In genomic region chr22:26975865-26976264, GRCh38 we compare ENCODE assay signal across 22 cellular contexts.
DNase-seq lines count a peak whose midpoint lies in the region; ATAC-seq, FAIRE-seq and TF ChIP-seq lines count a peak whose summit lies in the region.
"Had no signal": no experiment of that assay in that cellular context is flagged by ENCODE, and none has a peak within 500 bp of the region (broad histone marks: within the 10 kb centered on the region; RNA-seq: fewer than 3 reads in every experiment).

No MANE protein-coding gene starts in this region.

- 77% methylated on average over 3 of the region's 3 CpGs; no CpG with 5 or more reads in 1 of the 2 experiments for WGBS in H1 (ENCODE audit: extremely low coverage in 1 of 2, insufficient coverage in 1 of 2, insufficient read length in 1 of 2, insufficient replicate concordance in 2 of 2, low coverage in 1 of 2, low lambda C conversion rate in 2 of 2, missing lambda C conversion rate in 1 of 2), 2 experiments

- H3K14ac ChIP-seq in H1 (ENCODE audit: insufficient read length) = no peak overlapping the region

- H4K8ac ChIP-seq in H1 (ENCODE audit: extremely low read depth, insufficient read depth, low read length) = no peak overlapping the region

- H4K20me1 ChIP-seq in HCT116 (ENCODE audit: insufficient read depth) (no peaks in the 10 kb centered on the region), H1 (replicated peaks in 1 of 2; ENCODE audit: control insufficient read depth in 1 of 2, insufficient read depth in 2 of 2, low read length in 2 of 2) (no peaks in the 10 kb centered on the region)
- H4K20me1 ChIP-seq: BLaER1 had no signal

- H3K4me2 ChIP-seq in HCT116 (ENCODE audit: low read length) (no peak overlapping the region), H1 (ENCODE audit: insufficient read depth in 1 of 2, low read depth in 2 of 2, low read length in 2 of 2) (no peak overlapping the region)
- H3K4me2 ChIP-seq: BLaER1 had no signal

- TF ChIP-seq POLR2A in HCT116 (IDR thresholded peaks at IDR 0.05; ENCODE audit: borderline replicate concordance, extremely low read depth, insufficient read depth, insufficient read length) (no peak), H1 (IDR thresholded peaks at IDR 0.05; ENCODE audit: control extremely low read depth in 1 of 2, low read depth in 2 of 2, low read length in 2 of 2) (no peak), vagina (IDR thresholded peaks at IDR 0.05) (no peak)

- no peak for TF ChIP-seq EP300 in H1 (IDR thresholded peaks at IDR 0.05; ENCODE audit: borderline replicate concordance in 1 of 2, low read depth in 2 of 2, low read length in 2 of 2)

- H3K4me3 Mint-ChIP-seq in HFFc6 = no peak overlapping the region
- H3K4me3 Mint-ChIP-seq: CD4-positive, CD25-positive, alpha-beta regulatory T cell had no signal

- H4K91ac ChIP-seq in H1 (replicated peaks; ENCODE audit: insufficient read length, low read length) = no peak overlapping the region

- H3K23ac ChIP-seq in H1 (ENCODE audit: insufficient read length) = no peak overlapping the region

- no peaks in the 10 kb centered on the region; the same call in 1 of the 2 replicates for H3K23me2 ChIP-seq in H1 (ENCODE audit: low read depth, low read length)

- CTCF ChIA-PET in HCT116 (lab: Charles Lee) = no interaction called here
- CTCF ChIA-PET in H1 (lab: Charles Lee; ENCODE audit: partially characterized antibody) = interaction anchor here (1.2 to 1.4 kb wide), 2 partner anchors 9 to 19 kb away, joined by 3 to 4 read pairs; no protein-coding TSS in a partner anchor

- H3K9me2 ChIP-seq in HCT116 (ENCODE audit: insufficient read depth) = no peaks in the 10 kb centered on the region

- H3K36me3 Mint-ChIP-seq in HFFc6 (ENCODE audit: low read depth) = no peaks in the 10 kb centered on the region

- no peak for TF ChIP-seq RAD21 in HCT116 (IDR thresholded peaks at IDR 0.05; ENCODE audit: low read depth)
- peak; percentile 10 to 23; a peak in 1 of 4 replicates for TF ChIP-seq RAD21 in H1 (IDR thresholded peaks at IDR 0.05 in 1 of 2, conservative IDR thresholded peaks at IDR 0.05 in 1 of 2; ENCODE audit: low read depth in 2 of 2, low read length in 2 of 2)

- H3K79me1 ChIP-seq in H1 (ENCODE audit: low read depth, low read length) = no peaks in the 10 kb centered on the region

- no peak overlapping the region for H2BK120ac ChIP-seq in H1 (replicated peaks; ENCODE audit: low read depth, low read length)

- H3K4ac ChIP-seq in H1 (replicated peaks; ENCODE audit: insufficient read length, low read depth, low read length) = no peak overlapping the region

- no peaks in the 10 kb centered on the region for H3K9me3 ChIP-seq in BE2C
- H3K9me3 ChIP-seq in HCT116 (ENCODE audit: control insufficient read depth in 1 of 2, insufficient read depth in 1 of 2, low read depth in 1 of 2, low read length in 2 of 2) = no peaks in the 10 kb centered on the region
- H3K9me3 ChIP-seq in H1 (ENCODE audit: insufficient read depth in 2 of 2, low read depth in 1 of 2, low read length in 1 of 2) = no peaks in the 10 kb centered on the region
- no peaks in the 10 kb centered on the region for H3K9me3 ChIP-seq in vagina
- H3K9me3 ChIP-seq: BLaER1, Peyer's patch had no signal

- no peak for FAIRE-seq in H1 (lab: Jason Lieb, UNC)
- FAIRE-seq: K562 had no signal

- H3K27me3 ChIP-seq in BE2C (no peaks in the 10 kb centered on the region), HCT116 (ENCODE audit: insufficient read depth, low read length) (peaks cover 72% of the 10 kb centered on the region), H1 (replicated peaks in 1 of 4; ENCODE audit: control insufficient read depth in 3 of 4, extremely low read depth in 1 of 4, insufficient read depth in 3 of 4, low read length in 3 of 4) (no peaks in the 10 kb centered on the region; a peak in 3 of 7 replicates), vagina (no peaks in the 10 kb centered on the region)
- H3K27me3 ChIP-seq: BLaER1, Peyer's patch had no signal

- ATAC-seq in HCT116 (0 out of 2 replicates have a peak, but pooled peaks have one; percentile 54), GM18511 (IDR thresholded peaks at IDR 0.05; ENCODE audit: unreplicated experiment) (no peak)
- ATAC-seq: K562 had no signal

- H3K79me2 ChIP-seq in HCT116 (ENCODE audit: insufficient read depth, low read length) (no peaks in the 10 kb centered on the region), H1 (ENCODE audit: control insufficient read depth in 1 of 2, insufficient read depth in 2 of 2, low read length in 2 of 2) (no peaks in the 10 kb centered on the region)

- H2BK5ac ChIP-seq in H1 (ENCODE audit: low read depth, low read length) = no peak overlapping the region

- H3K4me3 ChIP-seq in BE2C (ENCODE audit: low read depth, low read length) (no peak overlapping the region), HCT116 (replicated peaks in 1 of 2; ENCODE audit: low read depth in 1 of 2, low read length in 2 of 2) (no peak overlapping the region), H1 (ENCODE audit: extremely low read depth in 1 of 4, insufficient read depth in 2 of 4, low read depth in 3 of 4, low read length in 4 of 4) (no peak overlapping the region), retinal pigment epithelial cell (ENCODE audit: low read length) (no peak overlapping the region), vagina (no peak overlapping the region)
- H3K4me3 ChIP-seq: BLaER1, GM23248, K562, Peyer's patch, SK-N-MC had no signal

- H3K36me3 ChIP-seq in BE2C (no peaks in the 10 kb centered on the region), HCT116 (ENCODE audit: control insufficient read depth in 1 of 2, insufficient read depth in 2 of 2, low read length in 2 of 2) (no peaks in the 10 kb centered on the region), H1 (ENCODE audit: control insufficient read depth in 2 of 4, insufficient read depth in 4 of 4, low read length in 3 of 4) (no peaks in the 10 kb centered on the region), vagina (no peaks in the 10 kb centered on the region)
- H3K36me3 ChIP-seq: BLaER1, Peyer's patch had no signal

- DNase-seq in BE2C (no peak), HCT116 (ENCODE audit: low read depth, low spot score) (no peak), H1 (ENCODE audit: low read depth in 1 of 2, low spot score in 2 of 2) (no peak), retinal pigment epithelial cell (ENCODE audit: low read depth) (no peak), HFFc6 (no peak), vagina (ENCODE audit: extremely low spot score in 2 of 2) (no peak)
- DNase-seq: CD4-positive, CD25-positive, alpha-beta regulatory T cell; DMS153; DND-41; Kasumi-1; NCI-H1105 treated with DMSO at 0.1 percent for 48 hours; NCI-H146; NCI-H1930; NCI-H446 treated with DMSO at 0.1 percent for 48 hours; NCI-H526; Peyer's patch; SHP77 treated with DMSO at 0.1 percent for 48 hours had no signal

- RAD21 ChIA-PET in HCT116 (lab: Charles Lee; ENCODE audit: low non-redundant PET in 1 of 2, low total read pairs in 2 of 2, uncharacterized antibody in 2 of 2, unreplicated experiment in 2 of 2) = no interaction called here

- H3K27ac Mint-ChIP-seq in HFFc6 = no peak overlapping the region
- H3K27ac Mint-ChIP-seq: CD4-positive, CD25-positive, alpha-beta regulatory T cell had no signal

- H3K4me1 ChIP-seq in BE2C (peaks cover 7% of the 10 kb centered on the region), HCT116 (ENCODE audit: control insufficient read depth in 1 of 2, insufficient read depth in 2 of 2, low read length in 2 of 2) (no peaks in the 10 kb centered on the region), H1 (replicated peaks in 1 of 4; ENCODE audit: control insufficient read depth in 3 of 4, insufficient read depth in 4 of 4, low read length in 3 of 4) (no peaks in the 10 kb centered on the region), vagina (no peaks in the 10 kb centered on the region)
- H3K4me1 ChIP-seq: BLaER1, Peyer's patch had no signal

- H2BK12ac ChIP-seq in H1 (ENCODE audit: low read depth, low read length) = no peak overlapping the region

- H3K4me1 Mint-ChIP-seq in HFFc6 (ENCODE audit: low read depth) = no peaks in the 10 kb centered on the region

- H3K27me3 Mint-ChIP-seq in HFFc6 (ENCODE audit: insufficient read depth) = peaks cover 7% of the 10 kb centered on the region; the same call in 1 of the 2 replicates
- H3K27me3 Mint-ChIP-seq: CD4-positive, CD25-positive, alpha-beta regulatory T cell had no signal

- TF ChIP-seq CTCF in BE2C (IDR thresholded peaks at IDR 0.05; ENCODE audit: low read depth, low read length) (peak; percentile 13; the same call in 1 of the 2 replicates), HCT116 (IDR thresholded peaks at IDR 0.05 in 2 of 3, conservative IDR thresholded peaks at IDR 0.05 in 1 of 3; ENCODE audit: borderline replicate concordance in 1 of 3, insufficient read depth in 1 of 3, low read depth in 2 of 3, low read length in 2 of 3) (no peak; a peak in 1 of 6 replicates), H1 (IDR thresholded peaks at IDR 0.05; ENCODE audit: control extremely low read depth in 1 of 3, insufficient read depth in 1 of 3, low read depth in 1 of 3, low read length in 3 of 3) (peak in 2 of 3 experiments; percentile 10 to 18; a peak in 2 of 4 replicates), retinal pigment epithelial cell (conservative IDR thresholded peaks at IDR 0.05; ENCODE audit: low read depth, low read length) (peak; percentile 4), HFFc6 (IDR thresholded peaks at IDR 0.05) (no peak), vagina (IDR thresholded peaks at IDR 0.05) (no peak)

- no peak overlapping the region for H2BK20ac ChIP-seq in H1 (ENCODE audit: low read length)

- H2AK5ac ChIP-seq in H1 (ENCODE audit: low read depth, low read length) = no peak overlapping the region

- H3K9me3 Mint-ChIP-seq in HFFc6 = no peaks in the 10 kb centered on the region

- no peak overlapping the region for H3K27ac ChIP-seq in HCT116 (ENCODE audit: low read depth, low read length)
- H3K27ac ChIP-seq in H1 (ENCODE audit: low read depth, low read length) = no peak overlapping the region
- H3K27ac ChIP-seq in vagina = no peak overlapping the region
- H3K27ac ChIP-seq: BLaER1, GM23248, Peyer's patch, SK-N-MC had no signal

- H2AFZ ChIP-seq in HCT116 (ENCODE audit: low read depth, low read length, poor library complexity, severe bottlenecking) (no peak overlapping the region), H1 (ENCODE audit: low read length) (no peak overlapping the region)
- H2AFZ ChIP-seq: GM23248 had no signal

- intact Hi-C loops in HCT116 (cut with micrococcal nuclease) = no loop called here
- intact Hi-C loops in vagina (cut with DNase I) = no loop called here

- H2BK15ac ChIP-seq in H1 (ENCODE audit: low read length) = no peak overlapping the region

- POLR2A ChIA-PET in HCT116 (lab: Charles Lee) = no interaction called here
- POLR2A ChIA-PET in H1 (lab: Charles Lee; ENCODE audit: partially characterized antibody) = no interaction called here

- no TSS peak for BruUV-seq in HCT116 (replicated peaks; lab: Mats Ljungman, UMichigan)

- no peak overlapping the region for H4K5ac ChIP-seq in H1 (ENCODE audit: insufficient read length, low read depth, low read length)

- H3K9ac ChIP-seq in HCT116 (ENCODE audit: low read length) (no peak overlapping the region), H1 (replicated peaks in 1 of 4; ENCODE audit: extremely low read depth in 1 of 4, low read depth in 3 of 4, low read length in 3 of 4) (no peak overlapping the region)
- H3K9ac ChIP-seq: BLaER1, GM23248 had no signal

- H3K18ac ChIP-seq in H1 (ENCODE audit: extremely low read depth, low read length) = no peak overlapping the region

- H3K56ac ChIP-seq in H1 (replicated peaks; ENCODE audit: insufficient read length, low read depth, low read length) = no peak overlapping the region

TF ChIP-seq in HCT116, 20 proteins besides CTCF, POLR2A, EP300 and RAD21 (continues in another document):
- TF ChIP-seq EGR1 (IDR thresholded peaks at IDR 0.05; ENCODE audit: low read depth) = no peak

Comparison
In these comparisons a context has a peak if more than half of its experiments do, and no peak if none do; other contexts are left out.
1. CTCF ChIP-seq: peak in BE2C (single experiment), H1 (2 of 3) and retinal pigment epithelial cell (single experiment); none in HCT116 (0 of 3), HFFc6 (single experiment) and vagina (0 of 3).